Comparison of ENCODE assay signal across 8 cellular contexts in the genomic region with DNA sequence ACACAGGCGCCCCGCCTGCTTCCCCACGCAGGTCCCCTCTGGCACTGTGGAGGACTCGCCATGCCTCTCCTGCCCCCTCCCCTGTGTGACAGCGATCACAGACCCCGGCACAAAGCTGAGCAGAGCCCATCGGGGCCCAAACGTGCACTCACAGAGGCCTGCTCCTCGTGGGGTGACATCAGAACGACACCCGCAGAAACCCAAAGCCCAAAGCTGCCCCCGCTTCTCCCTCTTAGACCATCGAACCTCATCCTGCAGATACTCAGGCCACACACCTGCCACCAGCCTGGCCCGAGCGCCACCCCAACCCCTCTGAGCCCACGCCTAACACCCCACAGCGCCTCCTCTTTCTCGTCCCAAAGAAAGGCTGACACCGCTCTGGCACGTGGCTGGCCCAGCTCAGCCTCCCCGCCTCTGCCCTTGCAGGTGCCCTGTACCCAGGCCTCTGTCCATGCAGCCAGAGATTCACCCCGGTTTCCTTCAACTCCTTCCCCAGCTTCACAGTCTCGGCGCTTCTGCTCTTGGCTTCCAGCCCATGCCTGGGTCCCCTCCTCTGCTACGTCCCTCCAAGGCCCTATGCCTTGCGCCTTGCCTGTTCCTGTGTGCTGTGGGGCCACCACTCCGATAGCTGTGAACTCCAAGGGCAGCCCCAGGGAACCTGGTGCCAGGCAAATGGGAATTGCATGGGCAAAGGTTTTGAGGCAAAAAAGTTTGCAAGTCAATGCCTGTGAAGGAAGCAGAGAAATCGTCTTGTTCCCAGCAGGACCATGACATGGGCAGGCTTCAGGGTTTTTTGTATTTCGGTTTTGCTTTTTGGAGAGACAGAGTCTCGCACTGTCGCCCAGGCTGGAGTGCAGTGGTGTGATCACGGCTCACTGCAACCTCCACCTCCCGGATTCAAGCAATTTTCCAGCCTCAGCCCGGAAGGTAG. TPM values are rescaled to one million over a fixed set of nuclear protein-coding genes. Genes with fewer than 3 reads are reported as not detected.
DNase-seq lines count a peak whose midpoint lies in the region; ATAC-seq, FAIRE-seq and TF ChIP-seq lines count a peak whose summit lies in the region.

No MANE protein-coding gene starts in this region.

- peak overlapping the region; percentile 79 for H3K4me3 ChIP-seq in Caco-2 (ENCODE audit: low read depth, low read length)
- H3K4me3 ChIP-seq in RWPE2 (ENCODE audit: severe bottlenecking): peak overlapping the region; percentile 88
- H3K4me3 ChIP-seq in endothelial cell of umbilical vein (replicated peaks in 1 of 3; ENCODE audit: insufficient read depth in 1 of 3, low read depth in 1 of 3, low read length in 3 of 3): peak overlapping the region in 1 of 3 experiments; percentile 77
- H3K4me3 ChIP-seq in psoas muscle: peak overlapping the region; percentile 45

- H3K27ac Mint-ChIP-seq in Caco-2 (ENCODE audit: unreplicated experiment): peak overlapping the region; percentile 59

- H3K27me3 Mint-ChIP-seq in Caco-2 (ENCODE audit: insufficient read depth, unreplicated experiment): no peaks in the 10 kb centered on the region

- H3K36me3 ChIP-seq in Caco-2 (ENCODE audit: control insufficient read depth, insufficient read depth, low read length): no peaks in the 10 kb centered on the region
- peaks cover 14% of the 10 kb centered on the region for H3K36me3 ChIP-seq in RWPE2 (ENCODE audit: low read depth)
- H3K36me3 ChIP-seq in endothelial cell of umbilical vein (ENCODE audit: control insufficient read depth in 2 of 2, extremely low read depth in 1 of 2, insufficient read depth in 2 of 2, low read length in 2 of 2): peaks cover 0 to 16% of the 10 kb centered on the region in 2 experiments
- H3K36me3 ChIP-seq in psoas muscle (ENCODE audit: insufficient read depth in 1 of 2, low read depth in 1 of 2): no peaks in the 10 kb centered on the region

- H3K9ac ChIP-seq in endothelial cell of umbilical vein (replicated peaks; ENCODE audit: extremely low read depth, insufficient read depth, low read length): no peak overlapping the region

- TF ChIP-seq CTCF in Caco-2 (IDR thresholded peaks at IDR 0.05; ENCODE audit: insufficient read depth in 1 of 2, low read depth in 1 of 2, low read length in 1 of 2, severe bottlenecking in 1 of 2, unreplicated experiment in 1 of 2) (no peak), RWPE2 (IDR thresholded peaks at IDR 0.05; ENCODE audit: poor library complexity, severe bottlenecking) (no peak), endothelial cell of umbilical vein (IDR thresholded peaks at IDR 0.05; ENCODE audit: extremely low read depth in 1 of 2, insufficient read depth in 1 of 2, low read depth in 1 of 2, low read length in 2 of 2) (no peak), psoas muscle (IDR thresholded peaks at IDR 0.05) (no peak)

- H3K4me3 Mint-ChIP-seq in Caco-2 (ENCODE audit: unreplicated experiment): peak overlapping the region; percentile 76

- H3K9me3 ChIP-seq in Caco-2 (no peaks in the 10 kb centered on the region), RWPE2 (ENCODE audit: severe bottlenecking) (no peaks in the 10 kb centered on the region), endothelial cell of umbilical vein (replicated peaks; ENCODE audit: control insufficient read depth, insufficient read depth, low read length) (no peaks in the 10 kb centered on the region), psoas muscle (no peaks in the 10 kb centered on the region)

- H3K4me2 ChIP-seq in endothelial cell of umbilical vein (ENCODE audit: insufficient read depth, low read length): peak overlapping the region; percentile 21

- H3K4me1 ChIP-seq in Caco-2: peaks cover 22% of the 10 kb centered on the region
- peaks cover 10% of the 10 kb centered on the region for H3K4me1 ChIP-seq in RWPE2 (ENCODE audit: insufficient read depth, poor library complexity, severe bottlenecking)
- peaks cover 9% of the 10 kb centered on the region for H3K4me1 ChIP-seq in endothelial cell of umbilical vein (ENCODE audit: control insufficient read depth, extremely low read depth, insufficient read depth, low read length)
- peaks cover 32% of the 10 kb centered on the region for H3K4me1 ChIP-seq in psoas muscle

- 63 to 69% (median 66%) methylated on average over 33 to 34 of the region's 34 CpGs for WGBS in psoas muscle, 3 donors

- no peak for TF ChIP-seq POLR2A in endothelial cell of umbilical vein (IDR thresholded peaks at IDR 0.05; ENCODE audit: low read depth, low read length)

- POLR2A ChIA-PET in Caco-2 (lab: Charles Lee): interaction anchor here (0.6 to 2.1 kb wide), 2 partner anchors 30 to 56 kb away, joined by 5 to 8 read pairs; a partner anchor contains a TSS
- POLR2A ChIA-PET in endothelial cell of umbilical vein (lab: Charles Lee): interaction anchor here (1.0 kb wide), 1 partner anchor 30 kb away, joined by 3 read pairs; a partner anchor contains a TSS

- H3K36me3 Mint-ChIP-seq in Caco-2 (ENCODE audit: insufficient read depth, unreplicated experiment): peaks cover 13% of the 10 kb centered on the region

- no peaks in the 10 kb centered on the region for H3K9me1 ChIP-seq in endothelial cell of umbilical vein (replicated peaks; ENCODE audit: control insufficient read depth, extremely low read depth, insufficient read depth, low read length)

- no peaks in the 10 kb centered on the region for H3K9me3 Mint-ChIP-seq in Caco-2 (ENCODE audit: unreplicated experiment)

- CTCF ChIA-PET in Caco-2 (lab: Charles Lee) (interaction anchor here (0.5 kb wide), 1 partner anchor 174 kb away, joined by 3 read pairs; no protein-coding TSS in a partner anchor), endothelial cell of umbilical vein (lab: Charles Lee) (interaction anchor here (0.8 to 1.4 kb wide), 4 partner anchors 16 to 125 kb away, joined by 3 to 5 read pairs (median 4); no protein-coding TSS in a partner anchor)

- dilution Hi-C loops in endothelial cell of umbilical vein (cut with MboI; ENCODE audit: extremely low pct_ligation_motif_present, low sequenced_read_pairs): no loop called here

- no peaks in the 10 kb centered on the region for H3K4me1 Mint-ChIP-seq in Caco-2 (ENCODE audit: low read depth, unreplicated experiment)

- no peak overlapping the region for H2AFZ ChIP-seq in endothelial cell of umbilical vein (ENCODE audit: low read depth, low read length)

- H4K20me1 ChIP-seq in endothelial cell of umbilical vein (replicated peaks; ENCODE audit: control insufficient read depth, extremely low read depth, insufficient read depth, low read length): no peaks in the 10 kb centered on the region

- peaks cover 11% of the 10 kb centered on the region for H3K79me2 ChIP-seq in endothelial cell of umbilical vein (ENCODE audit: control insufficient read depth, insufficient read depth, low read length)

- no peak for FAIRE-seq in endothelial cell of umbilical vein (lab: Jason Lieb, UNC)

- DNase-seq in Caco-2 (no peak), RWPE2 (ENCODE audit: low spot score) (no peak), endothelial cell of umbilical vein (ENCODE audit: low read depth, low spot score) (no peak), psoas muscle (no peak), dermis blood vessel endothelial cell (no peak), HPDE6-E6E7 (ENCODE audit: extremely low spot score) (no peak), GM19240 (ENCODE audit: insufficient read length, low spot score) (no peak)

- peak overlapping the region; percentile 97 for H3K27ac ChIP-seq in RWPE2 (ENCODE audit: poor library complexity, severe bottlenecking)
- no peak overlapping the region for H3K27ac ChIP-seq in endothelial cell of umbilical vein (ENCODE audit: insufficient read depth, low read depth, low read length)
- peak overlapping the region; percentile 99 for H3K27ac ChIP-seq in psoas muscle

- no peak for ATAC-seq in RWPE2 (ENCODE audit: low read depth)
- ATAC-seq in psoas muscle: no peak
- ATAC-seq in GM19035 (IDR thresholded peaks at IDR 0.05; ENCODE audit: unreplicated experiment): no peak

- H3K27me3 ChIP-seq in Caco-2 (replicated peaks; ENCODE audit: control insufficient read depth, insufficient read depth, low read length) (no peaks in the 10 kb centered on the region), RWPE2 (ENCODE audit: insufficient read depth, poor library complexity, severe bottlenecking) (no peaks in the 10 kb centered on the region), endothelial cell of umbilical vein (ENCODE audit: control insufficient read depth in 2 of 2, insufficient read depth in 2 of 2, low read length in 2 of 2) (no peaks in the 10 kb centered on the region), psoas muscle (ENCODE audit: insufficient read depth in 3 of 3, low read length in 2 of 3) (peaks cover 0 to 5% (median 3%) of the 10 kb centered on the region in 3 donors)

- BruUV-seq in Caco-2 (replicated peaks; lab: Mats Ljungman, UMichigan) (no TSS peak), endothelial cell of umbilical vein (replicated peaks; lab: Mats Ljungman, UMichigan) (no TSS peak)

- intact Hi-C loops in Caco-2 (cut with micrococcal nuclease; ENCODE audit: unreplicated experiment): no loop called here
- intact Hi-C loops in endothelial cell of umbilical vein (cut with micrococcal nuclease): no loop called here
- intact Hi-C loops in psoas muscle (cut with DNase I): loop anchor here in 1 of 2 donors (2.0 kb wide), 1 partner anchor 18 kb away; no protein-coding TSS in a partner anchor

RNA-seq across cellular contexts. Expression of a gene that starts 0.8 kb away (rescaled TPM):
- total RNA-seq in Caco-2 (2022): 7.3 and 9.7 TPM in 2 replicates
- total RNA-seq in endothelial cell of umbilical vein: 9.2 and 9.6 TPM in 2 replicates
- 3.5 and 4.4 TPM in 2 replicates for polyA plus RNA-seq in endothelial cell of umbilical vein
- polyA plus RNA-seq in endothelial cell of umbilical vein (2011; cell fraction: cytosol; rRNA removed): 1.0 and 2.5 TPM in 2 replicates
- 6.4 and 6.5 TPM in 2 replicates for polyA plus RNA-seq in endothelial cell of umbilical vein (2011; cell fraction: nucleus; rRNA removed)
- 2.6 and 7.5 TPM in 2 replicates for polyA plus RNA-seq in endothelial cell of umbilical vein (2012)
- 0.70 and 1.6 TPM in 2 replicates for polyA minus RNA-seq in endothelial cell of umbilical vein
- polyA minus RNA-seq in endothelial cell of umbilical vein (2011; cell fraction: cytosol; rRNA and poly(A)+ RNA removed): 0.51 TPM
- polyA minus RNA-seq in endothelial cell of umbilical vein (2011; cell fraction: nucleus; rRNA and poly(A)+ RNA removed): 1.4 and 3.3 TPM in 2 replicates
- total RNA-seq in psoas muscle: 1 to 10 TPM in 2 of 4 donors, under 1 TPM in 2; 0.41 to 4.0 (median 1.5) TPM
- 10 to 100 TPM in 1 of 3 donors, under 1 TPM in 2; 0.75 to 19.0 (median 0.88) TPM for polyA plus RNA-seq in psoas muscle
- 2.7 and 2.8 TPM in 2 replicates for total RNA-seq in dermis blood vessel endothelial cell

RNA-seq across cellular contexts. Expression of a gene that starts 2.9 kb away (rescaled TPM):
- 126 and 140 TPM in 2 replicates for total RNA-seq in Caco-2 (2022)
- 190 and 192 TPM in 2 replicates for total RNA-seq in endothelial cell of umbilical vein
- 167 and 236 TPM in 2 replicates for polyA plus RNA-seq in endothelial cell of umbilical vein
- 55.6 and 104 TPM in 2 replicates for polyA plus RNA-seq in endothelial cell of umbilical vein (2011; cell fraction: cytosol; rRNA removed)
- polyA plus RNA-seq in endothelial cell of umbilical vein (2011; cell fraction: nucleus; rRNA removed): 31.6 and 37.8 TPM in 2 replicates
- polyA plus RNA-seq in endothelial cell of umbilical vein (2012): 93.2 and 184 TPM in 2 replicates
- polyA minus RNA-seq in endothelial cell of umbilical vein: 27.5 and 56.7 TPM in 2 replicates
- 231 TPM for polyA minus RNA-seq in endothelial cell of umbilical vein (2011; cell fraction: cytosol; rRNA and poly(A)+ RNA removed)
- polyA minus RNA-seq in endothelial cell of umbilical vein (2011; cell fraction: nucleus; rRNA and poly(A)+ RNA removed): 9.3 and 13.8 TPM in 2 replicates
- total RNA-seq in psoas muscle: 100 to 1,000 TPM; 362 to 759 (median 472) TPM
- polyA plus RNA-seq in psoas muscle: 100 to 1,000 TPM; 310 to 858 (median 690) TPM
- total RNA-seq in dermis blood vessel endothelial cell: 19.9 and 31.1 TPM in 2 replicates

RNA-seq across cellular contexts. Expression of a gene that starts 9.7 kb away (rescaled TPM):
- total RNA-seq in Caco-2 (2022): 125 and 128 TPM in 2 replicates
- 85.9 and 107 TPM in 2 replicates for total RNA-seq in endothelial cell of umbilical vein
- polyA plus RNA-seq in endothelial cell of umbilical vein: 20.0 and 23.6 TPM in 2 replicates
- polyA plus RNA-seq in endothelial cell of umbilical vein (2011; cell fraction: cytosol; rRNA removed): 8.3 and 13.6 TPM in 2 replicates
- polyA plus RNA-seq in endothelial cell of umbilical vein (2011; cell fraction: nucleus; rRNA removed): 26.3 and 27.8 TPM in 2 replicates
- polyA plus RNA-seq in endothelial cell of umbilical vein (2012): 16.1 and 27.1 TPM in 2 replicates
- 13.6 and 16.8 TPM in 2 replicates for polyA minus RNA-seq in endothelial cell of umbilical vein
- polyA minus RNA-seq in endothelial cell of umbilical vein (2011; cell fraction: cytosol; rRNA and poly(A)+ RNA removed): 34.1 TPM
- polyA minus RNA-seq in endothelial cell of umbilical vein (2011; cell fraction: nucleus; rRNA and poly(A)+ RNA removed): 10.2 and 42.0 TPM in 2 replicates
- 100 to 1,000 TPM in 3 of 4 donors, 10 to 100 TPM in 1; 84.7 to 331 (median 217) TPM for total RNA-seq in psoas muscle
- 100 to 1,000 TPM in 1 of 3 donors, 10 to 100 TPM in 2; 29.2 to 147 (median 36.4) TPM for polyA plus RNA-seq in psoas muscle
- 22.1 and 27.9 TPM in 2 replicates for total RNA-seq in dermis blood vessel endothelial cell

RNA-seq across cellular contexts. Expression of a gene that starts 30.5 kb away (rescaled TPM):
- total RNA-seq in Caco-2 (2022) (289 and 331 TPM in 2 replicates), endothelial cell of umbilical vein (225 and 229 TPM in 2 replicates), psoas muscle (100 to 1,000 TPM; 137 to 591 (median 245) TPM), dermis blood vessel endothelial cell (83.1 and 192 TPM in 2 replicates)
- polyA plus RNA-seq in endothelial cell of umbilical vein (267 and 439 TPM in 2 replicates), psoas muscle (100 to 1,000 TPM; 249 to 321 (median 317) TPM)
- polyA plus RNA-seq in endothelial cell of umbilical vein (2011; cell fraction: cytosol; rRNA removed): 345 and 381 TPM in 2 replicates
- 851 and 1,301 TPM in 2 replicates for polyA plus RNA-seq in endothelial cell of umbilical vein (2011; cell fraction: nucleus; rRNA removed)
- 199 and 231 TPM in 2 replicates for polyA plus RNA-seq in endothelial cell of umbilical vein (2012)
- polyA minus RNA-seq in endothelial cell of umbilical vein: 136 and 186 TPM in 2 replicates
- 43.9 TPM for polyA minus RNA-seq in endothelial cell of umbilical vein (2011; cell fraction: cytosol; rRNA and poly(A)+ RNA removed)
- 105 and 121 TPM in 2 replicates for polyA minus RNA-seq in endothelial cell of umbilical vein (2011; cell fraction: nucleus; rRNA and poly(A)+ RNA removed)

RNA-seq across cellular contexts. Expression of a gene that starts 33.1 kb away (rescaled TPM):
- total RNA-seq in Caco-2 (2022) (56.7 and 58.1 TPM in 2 replicates), endothelial cell of umbilical vein (67.1 and 75.4 TPM in 2 replicates), psoas muscle (10 to 100 TPM; 83.5 to 95.0 (median 88.3) TPM), dermis blood vessel endothelial cell (107 and 108 TPM in 2 replicates)
- polyA plus RNA-seq in endothelial cell of umbilical vein (39.4 and 48.3 TPM in 2 replicates), psoas muscle (100 to 1,000 TPM in 1 of 3 donors, 10 to 100 TPM in 2; 64.9 to 133 (median 83.4) TPM)
- 31.1 and 41.7 TPM in 2 replicates for polyA plus RNA-seq in endothelial cell of umbilical vein (2011; cell fraction: cytosol; rRNA removed)
- 90.6 and 99.9 TPM in 2 replicates for polyA plus RNA-seq in endothelial cell of umbilical vein (2011; cell fraction: nucleus; rRNA removed)
- polyA plus RNA-seq in endothelial cell of umbilical vein (2012): 44.5 and 46.2 TPM in 2 replicates
- polyA minus RNA-seq in endothelial cell of umbilical vein: 32.9 and 34.4 TPM in 2 replicates
- 1.1 TPM for polyA minus RNA-seq in endothelial cell of umbilical vein (2011; cell fraction: cytosol; rRNA and poly(A)+ RNA removed)
- polyA minus RNA-seq in endothelial cell of umbilical vein (2011; cell fraction: nucleus; rRNA and poly(A)+ RNA removed): 19.3 and 27.1 TPM in 2 replicates
